8 cellular contexts compared by ENCODE assay signal in the genomic region with DNA sequence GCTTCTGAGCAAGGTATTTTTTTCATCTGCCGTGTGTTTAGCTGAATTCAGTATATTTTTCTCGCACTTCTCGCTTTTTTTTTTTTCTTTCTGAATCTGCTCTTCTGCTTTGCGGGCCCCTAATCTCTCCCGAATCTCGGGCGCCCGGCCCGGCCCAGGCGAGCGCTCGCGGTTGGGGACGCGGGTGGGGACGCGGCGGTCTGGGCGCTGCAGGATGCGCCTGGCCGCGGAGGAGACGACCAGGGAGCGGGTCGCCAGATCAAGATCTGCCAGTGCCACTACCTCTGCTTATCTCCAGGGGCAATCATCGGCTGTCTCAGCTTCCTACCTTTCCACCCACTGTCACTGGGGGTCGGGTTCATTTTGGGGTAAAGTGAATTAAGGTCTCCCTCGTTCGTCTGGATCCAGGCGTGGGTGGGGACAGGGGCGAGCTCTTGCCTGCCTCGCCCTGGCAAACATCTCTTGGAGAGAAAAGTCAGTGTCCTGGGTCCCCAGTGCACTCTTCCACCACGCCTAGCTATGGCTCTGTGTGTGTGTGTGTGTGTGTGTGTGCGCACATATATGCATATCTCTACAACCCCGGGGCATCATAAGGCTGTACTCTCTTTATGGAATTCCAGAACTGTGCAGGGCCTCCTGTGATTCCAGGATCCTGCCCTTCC.
DNase-seq lines count a peak whose midpoint lies in the region; ATAC-seq, FAIRE-seq and TF ChIP-seq lines count a peak whose summit lies in the region.

No MANE protein-coding gene starts in this region.

- H3K27me3 ChIP-seq in GM23338 (ENCODE audit: insufficient read depth) = peaks cover 12% of the 10 kb centered on the region
- peaks cover 0 to 32% (median 11%) of the 10 kb centered on the region in 3 donors for H3K27me3 ChIP-seq in psoas muscle (ENCODE audit: insufficient read depth in 3 of 3, low read length in 2 of 3)

- no peaks in the 10 kb centered on the region for H3K9me3 ChIP-seq in psoas muscle
- H3K9me3 ChIP-seq in mucosa of descending colon = no peaks in the 10 kb centered on the region

- no peaks in the 10 kb centered on the region for H3K9me3 Mint-ChIP-seq in GM23338
- H3K9me3 Mint-ChIP-seq in activated CD4-positive, alpha-beta memory T cell treated with anti-CD3 and anti-CD28 coated beads for 36 hours = no peaks in the 10 kb centered on the region

- no peak for TF ChIP-seq POLR2A in H54 (IDR thresholded peaks at IDR 0.05; ENCODE audit: low read depth, low read length)

- peaks cover 55% of the 10 kb centered on the region for H3K4me1 Mint-ChIP-seq in GM23338
- H3K4me1 Mint-ChIP-seq in activated CD4-positive, alpha-beta memory T cell treated with anti-CD3 and anti-CD28 coated beads for 36 hours (ENCODE audit: low read depth) = peaks cover 17% of the 10 kb centered on the region

- H3K79me2 ChIP-seq in GM23338 (replicated peaks; ENCODE audit: insufficient read depth) = no peaks in the 10 kb centered on the region

- H3K27ac Mint-ChIP-seq in GM23338 = no peak overlapping the region
- H3K27ac Mint-ChIP-seq in activated CD4-positive, alpha-beta memory T cell treated with anti-CD3 and anti-CD28 coated beads for 36 hours = no peak overlapping the region

- peak overlapping the region; percentile 71 for H3K4me3 Mint-ChIP-seq in GM23338
- peak overlapping the region; percentile 71 for H3K4me3 Mint-ChIP-seq in activated CD4-positive, alpha-beta memory T cell treated with anti-CD3 and anti-CD28 coated beads for 36 hours

- no peaks in the 10 kb centered on the region for H3K9me2 ChIP-seq in GM23338 (ENCODE audit: insufficient read depth)

- peak overlapping the region; percentile 99 for H2AFZ ChIP-seq in GM23338

- 7 to 8% (median 8%) methylated on average over 35 of the region's 35 CpGs for WGBS in psoas muscle, 3 donors

- CTCF ChIA-PET in activated CD4-positive, alpha-beta memory T cell treated with anti-CD3 and anti-CD28 coated beads for 36 hours (lab: Charles Lee) = interaction anchor here (0.8 kb wide), 1 partner anchor 30 kb away, joined by 3 read pairs; no protein-coding TSS in a partner anchor

- FAIRE-seq in H54 (lab: Jason Lieb, UNC) = no peak

- H3F3A ChIP-seq in GM23338 (replicated peaks; ENCODE audit: low read depth) = no peaks in the 10 kb centered on the region

- intact Hi-C loops in activated CD4-positive, alpha-beta memory T cell treated with anti-CD3 and anti-CD28 coated beads for 36 hours (cut with micrococcal nuclease) = no loop called here
- intact Hi-C loops in psoas muscle (cut with DNase I) = no loop called here
- intact Hi-C loops in mucosa of descending colon (cut with DNase I, micrococcal nuclease) = no loop called here

- H3K4me1 ChIP-seq in GM23338 (ENCODE audit: insufficient read depth) (peaks cover 26% of the 10 kb centered on the region), psoas muscle (no peaks in the 10 kb centered on the region), mucosa of descending colon (ENCODE audit: low read depth) (no peaks in the 10 kb centered on the region)

- no peaks in the 10 kb centered on the region for H4K20me1 ChIP-seq in GM23338 (replicated peaks; ENCODE audit: insufficient read depth)

- H3K27ac ChIP-seq in GM23338 (ENCODE audit: low read depth) (no peak overlapping the region), psoas muscle (no peak overlapping the region)

- POLR2A ChIA-PET in activated CD4-positive, alpha-beta memory T cell treated with anti-CD3 and anti-CD28 coated beads for 36 hours (lab: Charles Lee) = interaction anchor here (0.6 kb wide), 1 partner anchor 1733 kb away, joined by 3 read pairs; no protein-coding TSS in a partner anchor

- DNase-seq in GM23338 (ENCODE audit: low spot score) = peak; percentile 21
- peak; percentile 15 for DNase-seq in activated CD4-positive, alpha-beta memory T cell treated with anti-CD3 and anti-CD28 coated beads for 36 hours
- DNase-seq in epithelial cell of proximal tubule (ENCODE audit: low read depth) = no peak
- no peak for DNase-seq in psoas muscle
- DNase-seq in mucosa of descending colon = no peak
- DNase-seq in H54 (ENCODE audit: insufficient read length, low spot score) = no peak
- no peak for DNase-seq in CD1c-positive myeloid dendritic cell (ENCODE audit: extremely low spot score)

- H3K36me3 Mint-ChIP-seq in GM23338 (ENCODE audit: low read depth) = no peaks in the 10 kb centered on the region
- no peaks in the 10 kb centered on the region for H3K36me3 Mint-ChIP-seq in activated CD4-positive, alpha-beta memory T cell treated with anti-CD3 and anti-CD28 coated beads for 36 hours

- ATAC-seq in GM23338 (peak; percentile 48), psoas muscle (no peak), mucosa of descending colon (no peak), HG02840 (IDR thresholded peaks at IDR 0.05; ENCODE audit: low FRiP score, unreplicated experiment) (no peak)

- H3K4me3 ChIP-seq in GM23338 (peak overlapping the region; percentile 85), epithelial cell of proximal tubule (ENCODE audit: low read depth, low read length) (peak overlapping the region; percentile 59), psoas muscle (peak overlapping the region; percentile 45), mucosa of descending colon (no peak overlapping the region)

- peak overlapping the region; percentile 95 for H3K4me2 ChIP-seq in GM23338

- peaks cover 7% of the 10 kb centered on the region for H3K27me3 Mint-ChIP-seq in GM23338 (ENCODE audit: insufficient read depth, low read depth, poor library complexity)
- H3K27me3 Mint-ChIP-seq in activated CD4-positive, alpha-beta memory T cell treated with anti-CD3 and anti-CD28 coated beads for 36 hours = peaks cover 15% of the 10 kb centered on the region

- H3K36me3 ChIP-seq in GM23338 (ENCODE audit: insufficient read depth) = no peaks in the 10 kb centered on the region
- H3K36me3 ChIP-seq in psoas muscle (ENCODE audit: insufficient read depth in 1 of 2, low read depth in 1 of 2) = no peaks in the 10 kb centered on the region
- no peaks in the 10 kb centered on the region for H3K36me3 ChIP-seq in mucosa of descending colon (ENCODE audit: low read depth)

- TF ChIP-seq CTCF in GM23338 (conservative IDR thresholded peaks at IDR 0.05; ENCODE audit: low read depth in 2 of 2) = no peak; a peak in 1 of 4 replicates
- TF ChIP-seq CTCF in epithelial cell of proximal tubule (conservative IDR thresholded peaks at IDR 0.05; ENCODE audit: low read depth, low read length) = no peak
- TF ChIP-seq CTCF in psoas muscle (IDR thresholded peaks at IDR 0.05) = no peak
- TF ChIP-seq CTCF in mucosa of descending colon (IDR thresholded peaks at IDR 0.05) = no peak

TF ChIP-seq in GM23338, 12 proteins besides CTCF, POLR2A, EP300 and RAD21 (continues in another document):
- TF ChIP-seq JUNB (IDR thresholded peaks at IDR 0.05; ENCODE audit: unreplicated experiment) = no peak
- TF ChIP-seq, protein P1, sequence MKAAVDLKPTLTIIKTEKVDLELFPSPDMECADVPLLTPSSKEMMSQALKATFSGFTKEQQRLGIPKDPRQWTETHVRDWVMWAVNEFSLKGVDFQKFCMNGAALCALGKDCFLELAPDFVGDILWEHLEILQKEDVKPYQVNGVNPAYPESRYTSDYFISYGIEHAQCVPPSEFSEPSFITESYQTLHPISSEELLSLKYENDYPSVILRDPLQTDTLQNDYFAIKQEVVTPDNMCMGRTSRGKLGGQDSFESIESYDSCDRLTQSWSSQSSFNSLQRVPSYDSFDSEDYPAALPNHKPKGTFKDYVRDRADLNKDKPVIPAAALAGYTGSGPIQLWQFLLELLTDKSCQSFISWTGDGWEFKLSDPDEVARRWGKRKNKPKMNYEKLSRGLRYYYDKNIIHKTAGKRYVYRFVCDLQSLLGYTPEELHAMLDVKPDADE (IDR thresholded peaks at IDR 0.05) = no peak
- no peak for TF ChIP-seq STAT1 (IDR thresholded peaks at IDR 0.05; ENCODE audit: unreplicated experiment)
- TF ChIP-seq POLR2AphosphoS5 (IDR thresholded peaks at IDR 0.05; ENCODE audit: low read depth) = no peak

Comparison
In these comparisons a context has a peak if more than half of its experiments do, and no peak if none do; other contexts are left out.
1. DNase-seq: peak in GM23338 (single experiment) and activated CD4-positive, alpha-beta memory T cell treated with anti-CD3 and anti-CD28 coated beads for 36 hours (single experiment); none in epithelial cell of proximal tubule (single experiment), psoas muscle (0 of 2), mucosa of descending colon (0 of 3), H54 (single experiment) and CD1c-positive myeloid dendritic cell (single experiment).